ENCODE assay signal across 1 cellular context in the genomic region with DNA sequence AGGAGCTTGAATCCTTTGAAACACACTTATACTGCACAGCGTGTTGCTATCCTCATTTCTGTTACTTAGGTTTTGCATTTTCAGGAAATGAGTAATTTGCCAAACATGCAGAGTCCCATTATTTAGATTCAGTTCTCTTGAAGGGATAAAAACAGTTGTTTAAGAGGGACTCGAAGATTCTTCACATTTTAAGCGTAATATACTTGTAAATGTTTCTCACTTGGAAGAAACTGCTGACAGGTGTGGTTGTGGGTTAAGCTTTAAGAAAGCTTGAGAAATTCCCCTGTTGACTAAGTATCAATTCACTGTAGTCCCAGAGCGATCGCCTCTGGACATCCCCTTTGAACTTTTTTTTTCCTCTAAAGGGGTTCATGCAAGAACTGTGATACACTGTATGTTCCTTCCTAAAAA.
TF ChIP-seq lines count a peak whose summit lies in the region.

No MANE protein-coding gene starts in this region.

TF ChIP-seq in SK-N-SH, 30 proteins besides CTCF, POLR2A, EP300 and RAD21 (continued from another document):
- 0 out of 2 replicates have a peak, but pooled peaks have one; percentile 32 for TF ChIP-seq TEAD4 (IDR thresholded peaks at IDR 0.05; ENCODE audit: borderline replicate concordance, insufficient read depth)
- TF ChIP-seq, protein P1, sequence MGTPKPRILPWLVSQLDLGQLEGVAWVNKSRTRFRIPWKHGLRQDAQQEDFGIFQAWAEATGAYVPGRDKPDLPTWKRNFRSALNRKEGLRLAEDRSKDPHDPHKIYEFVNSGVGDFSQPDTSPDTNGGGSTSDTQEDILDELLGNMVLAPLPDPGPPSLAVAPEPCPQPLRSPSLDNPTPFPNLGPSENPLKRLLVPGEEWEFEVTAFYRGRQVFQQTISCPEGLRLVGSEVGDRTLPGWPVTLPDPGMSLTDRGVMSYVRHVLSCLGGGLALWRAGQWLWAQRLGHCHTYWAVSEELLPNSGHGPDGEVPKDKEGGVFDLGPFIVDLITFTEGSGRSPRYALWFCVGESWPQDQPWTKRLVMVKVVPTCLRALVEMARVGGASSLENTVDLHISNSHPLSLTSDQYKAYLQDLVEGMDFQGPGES (IDR thresholded peaks at IDR 0.05; ENCODE audit: low read depth, low read length) = no peak
- TF ChIP-seq FOXJ3 (CRISPR knock-in tag; IDR thresholded peaks at IDR 0.05) = no peak
- no peak for TF ChIP-seq EZH2phosphoT487 (IDR thresholded peaks at IDR 0.05; ENCODE audit: borderline replicate concordance, low read depth)
- TF ChIP-seq, protein P2, sequence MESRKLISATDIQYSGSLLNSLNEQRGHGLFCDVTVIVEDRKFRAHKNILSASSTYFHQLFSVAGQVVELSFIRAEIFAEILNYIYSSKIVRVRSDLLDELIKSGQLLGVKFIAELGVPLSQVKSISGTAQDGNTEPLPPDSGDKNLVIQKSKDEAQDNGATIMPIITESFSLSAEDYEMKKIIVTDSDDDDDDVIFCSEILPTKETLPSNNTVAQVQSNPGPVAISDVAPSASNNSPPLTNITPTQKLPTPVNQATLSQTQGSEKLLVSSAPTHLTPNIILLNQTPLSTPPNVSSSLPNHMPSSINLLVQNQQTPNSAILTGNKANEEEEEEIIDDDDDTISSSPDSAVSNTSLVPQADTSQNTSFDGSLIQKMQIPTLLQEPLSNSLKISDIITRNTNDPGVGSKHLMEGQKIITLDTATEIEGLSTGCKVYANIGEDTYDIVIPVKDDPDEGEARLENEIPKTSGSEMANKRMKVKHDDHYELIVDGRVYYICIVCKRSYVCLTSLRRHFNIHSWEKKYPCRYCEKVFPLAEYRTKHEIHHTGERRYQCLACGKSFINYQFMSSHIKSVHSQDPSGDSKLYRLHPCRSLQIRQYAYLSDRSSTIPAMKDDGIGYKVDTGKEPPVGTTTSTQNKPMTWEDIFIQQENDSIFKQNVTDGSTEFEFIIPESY (IDR thresholded peaks at IDR 0.05; ENCODE audit: borderline replicate concordance, low read depth) = no peak
- TF ChIP-seq YY1 (IDR thresholded peaks at IDR 0.05; ENCODE audit: low read depth) = no peak
- TF ChIP-seq RFX5 (IDR thresholded peaks at IDR 0.05; ENCODE audit: low read length) = no peak
- TF ChIP-seq GATA2 (CRISPR knock-in tag; IDR thresholded peaks at IDR 0.05) = no peak
